ENCODE assay signal across 8 cellular contexts in genomic region chr20:43583982-43584432, GRCh38. TPM values are rescaled to one million over a fixed set of nuclear protein-coding genes. Genes with fewer than 3 reads are reported as not detected.
DNase-seq lines count a peak whose midpoint lies in the region; ATAC-seq and TF ChIP-seq lines count a peak whose summit lies in the region.

No MANE protein-coding gene starts in this region.

- ATAC-seq in HG02852 (IDR thresholded peaks at IDR 0.05; ENCODE audit: unreplicated experiment) = no peak
- ATAC-seq in HG03565 (IDR thresholded peaks at IDR 0.05; ENCODE audit: unreplicated experiment) = no peak

- no peaks in the 10 kb centered on the region for H3K27me3 ChIP-seq in GM23248 (replicated peaks; ENCODE audit: insufficient read depth)
- H3K27me3 ChIP-seq in A673 (replicated peaks; ENCODE audit: insufficient read depth, low read depth, low read length, poor library complexity) = no peaks in the 10 kb centered on the region

- H2AFZ ChIP-seq in GM23248 = peak overlapping the region; percentile 34; the same call in 1 of the 2 replicates

- H3K4me1 ChIP-seq in GM23248 (ENCODE audit: insufficient read depth) = peaks cover 16% of the 10 kb centered on the region
- no peaks in the 10 kb centered on the region for H3K4me1 ChIP-seq in A673 (ENCODE audit: insufficient read depth, low read length, poor library complexity, severe bottlenecking)

- H3K79me2 ChIP-seq in GM23248 (ENCODE audit: insufficient read depth) = no peaks in the 10 kb centered on the region

- no peaks in the 10 kb centered on the region for H3F3A ChIP-seq in GM23248 (ENCODE audit: insufficient read depth)

- in situ Hi-C loops in GM23248 (cut with MboI) = no loop called here

- CTCF ChIA-PET in RWPE1 (lab: Yijun Ruan, JAX) (interaction anchor here (1.0 to 1.9 kb wide), 2 partner anchors 14 to 47 kb away, joined by 3 to 9 read pairs; no protein-coding TSS in a partner anchor), A673 (lab: Charles Lee) (no interaction called here)

- H3K36me3 ChIP-seq in GM23248 (ENCODE audit: low read depth) = no peaks in the 10 kb centered on the region
- H3K36me3 ChIP-seq in A673 (ENCODE audit: insufficient read depth, low read length, poor library complexity, severe bottlenecking) = no peaks in the 10 kb centered on the region

- BruUV-seq in A673 (replicated peaks; lab: Mats Ljungman, UMichigan) = no TSS peak

- peak; percentile 94 for DNase-seq in GM23248
- peak; percentile 52 for DNase-seq in RWPE1 (ENCODE audit: low spot score)
- peak; percentile 96 for DNase-seq in fibroblast of the conjunctiva (ENCODE audit: low read depth)
- DNase-seq in retinal pigment epithelial cell (ENCODE audit: low read depth) = peak; percentile 81
- no peak for DNase-seq in A673 (ENCODE audit: low spot score)
- DNase-seq in retina = no peak

- H4K20me1 ChIP-seq in GM23248 (ENCODE audit: insufficient read depth) = no peaks in the 10 kb centered on the region

- H3K4me3 ChIP-seq in GM23248 (no peak overlapping the region), retinal pigment epithelial cell (ENCODE audit: low read length) (no peak overlapping the region), A673 (ENCODE audit: low read depth, low read length, poor library complexity, severe bottlenecking) (no peak overlapping the region)

- POLR2A ChIA-PET in RWPE1 (lab: Yijun Ruan, JAX; ENCODE audit: low non-redundant PET) = interaction anchor here (1.2 kb wide), 1 partner anchor 14 kb away, joined by 3 read pairs; no protein-coding TSS in a partner anchor
- POLR2A ChIA-PET in A673 (lab: Charles Lee; ENCODE audit: low non-redundant PET) = no interaction called here

- 25 to 29% methylated on average over 2 of the region's 2 CpGs for WGBS in GM23248 (ENCODE audit: low coverage in 1 of 2, low lambda C conversion rate in 2 of 2, missing lambda C conversion rate in 2 of 2), 2 experiments

- TF ChIP-seq CTCF in RWPE1 (conservative IDR thresholded peaks at IDR 0.05; ENCODE audit: low read depth) (no peak), retinal pigment epithelial cell (conservative IDR thresholded peaks at IDR 0.05; ENCODE audit: low read depth, low read length) (no peak), A673 (conservative IDR thresholded peaks at IDR 0.05; ENCODE audit: low read depth, low read length) (no peak)

- H3K4me2 ChIP-seq in GM23248 (ENCODE audit: unreplicated experiment) = peak overlapping the region; percentile 28

- H3K27ac ChIP-seq in GM23248 (peak overlapping the region; percentile 65), RWPE1 (peak overlapping the region; percentile 34), A673 (ENCODE audit: low read depth, low read length, poor library complexity, severe bottlenecking) (no peak overlapping the region)

- 0 out of 2 replicates have a peak overlapping the region, but pooled peaks have one; percentile 18 for H3K9ac ChIP-seq in GM23248

- no peaks in the 10 kb centered on the region for H3K9me2 ChIP-seq in GM23248 (ENCODE audit: insufficient read depth)

- intact Hi-C loops in A673 (cut with micrococcal nuclease; ENCODE audit: unreplicated experiment) = no loop called here

- H3K9me3 ChIP-seq in GM23248 (ENCODE audit: low read depth) (no peaks in the 10 kb centered on the region), A673 (ENCODE audit: low read depth, low read length, poor library complexity, severe bottlenecking) (no peaks in the 10 kb centered on the region)

RNA-seq across cellular contexts. Expression of gene IFT52, which starts 6.7 kb away (rescaled TPM):
- 40.2 and 53.9 TPM in 2 replicates for total RNA-seq in GM23248 (2014; rRNA removed; shearing (Covaris generic))
- 48.5 and 51.7 TPM in 2 replicates for polyA plus RNA-seq in GM23248 (2016; fragmentation: Nextera tagmentation; extraction: Ambion mirVana)
- 44.3 and 49.6 TPM in 2 replicates for total RNA-seq in A673 (2021)

RNA-seq across cellular contexts. Expression of gene SGK2, which starts 25.2 kb away (rescaled TPM):
- total RNA-seq in GM23248 (2014; rRNA removed; shearing (Covaris generic)) = not detected in 2 replicates
- not detected in 2 replicates for polyA plus RNA-seq in GM23248 (2016; fragmentation: Nextera tagmentation; extraction: Ambion mirVana)
- total RNA-seq in A673 (2021) = 0.13 and 1.1 TPM in 2 replicates

Comparison
In these comparisons a context has a peak if more than half of its experiments do, and no peak if none do; other contexts are left out.
1. DNase-seq: peak in GM23248 (single experiment), RWPE1 (single experiment), fibroblast of the conjunctiva (single experiment) and retinal pigment epithelial cell (single experiment); none in A673 (single experiment) and retina (single experiment).